Comparison of ENCODE assay signal across 15 cellular contexts in genomic region chr2:158993030-158993429, GRCh38. TPM values are rescaled to one million over a fixed set of nuclear protein-coding genes. Genes with fewer than 3 reads are reported as not detected.
DNase-seq lines count a peak whose midpoint lies in the region; ATAC-seq, FAIRE-seq and TF ChIP-seq lines count a peak whose summit lies in the region.
"Had no signal": no experiment of that assay in that cellular context is flagged by ENCODE, and none has a peak within 500 bp of the region (broad histone marks: within the 10 kb centered on the region; RNA-seq: fewer than 3 reads in every experiment).

No MANE protein-coding gene starts in this region.

- dilution Hi-C loops in keratinocyte (cut with MboI; ENCODE audit: extremely low pct_ligation_motif_present, low sequenced_read_pairs) = no loop called here

- no peaks in the 10 kb centered on the region for H3K9me2 ChIP-seq in GM23248 (ENCODE audit: insufficient read depth)

- H3K27ac ChIP-seq in GM23248 (no peak overlapping the region), keratinocyte (ENCODE audit: control insufficient read depth, insufficient read depth, low read length) (peak overlapping the region; percentile 2)
- H3K27ac ChIP-seq: BLaER1 treated with 17β-estradiol and CSF1 and Interleukin-3, amounts not matched to agents 10 nM and 100 nM; HL-60 had no signal

- H3K36me3 ChIP-seq in GM23248 (ENCODE audit: low read depth) = no peaks in the 10 kb centered on the region
- H3K36me3 ChIP-seq in keratinocyte (ENCODE audit: control insufficient read depth in 2 of 2, extremely low read depth in 1 of 2, insufficient read depth in 2 of 2, low read length in 2 of 2) = peaks cover 0 to 5% of the 10 kb centered on the region in 2 experiments
- H3K36me3 ChIP-seq: BLaER1 treated with 17β-estradiol and CSF1 and Interleukin-3, amounts not matched to agents 10 nM and 100 nM had no signal

- TF ChIP-seq CTCF in LNCaP clone FGC (IDR thresholded peaks at IDR 0.05; ENCODE audit: control insufficient read depth, extremely low read depth, insufficient read depth) = no peak
- no peak for TF ChIP-seq CTCF in keratinocyte (optimal IDR thresholded peaks at IDR 0.05 in 1 of 3, IDR thresholded peaks at IDR 0.05 in 1 of 3, conservative IDR thresholded peaks at IDR 0.05 in 1 of 3; ENCODE audit: extremely low read depth in 1 of 3, insufficient read depth in 2 of 3, low read length in 3 of 3)

- H3K9me3 ChIP-seq in GM23248 (ENCODE audit: low read depth) (no peaks in the 10 kb centered on the region), keratinocyte (ENCODE audit: control insufficient read depth, low read depth, low read length) (no peaks in the 10 kb centered on the region)

- H3K4me2 ChIP-seq in GM23248 (ENCODE audit: unreplicated experiment) = peak overlapping the region; percentile 54
- H3K4me2 ChIP-seq in keratinocyte (ENCODE audit: control insufficient read depth, extremely low read depth, insufficient read depth, low read depth, low read length) = no peak overlapping the region
- H3K4me2 ChIP-seq: BLaER1 treated with 17β-estradiol and CSF1 and Interleukin-3, amounts not matched to agents 10 nM and 100 nM; GM23338 had no signal

- H3F3A ChIP-seq in GM23248 (ENCODE audit: insufficient read depth) = peaks cover 14% of the 10 kb centered on the region

- peaks cover 31 to 50% of the 10 kb centered on the region in 2 donors for H3K27me3 Mint-ChIP-seq in effector memory CD8-positive, alpha-beta T cell

- H3K9me3 Mint-ChIP-seq in effector memory CD8-positive, alpha-beta T cell = no peaks in the 10 kb centered on the region
- H3K9me3 Mint-ChIP-seq: CD4-positive, alpha-beta T cell; GM23338 had no signal

- DNase-seq in GM23248 (no peak), LNCaP clone FGC (ENCODE audit: low read depth) (peak; percentile 70), keratinocyte (ENCODE audit: low read depth, low spot score) (no peak)
- no peak for DNase-seq in effector memory CD8-positive, alpha-beta T cell
- DNase-seq: CD4-positive, alpha-beta T cell; DMS79; H7; KBM-7 had no signal

- ATAC-seq in GM19351 (IDR thresholded peaks at IDR 0.05; ENCODE audit: unreplicated experiment) (no peak), HG03280 (IDR thresholded peaks at IDR 0.05; ENCODE audit: unreplicated experiment) (no peak)
- no peak for ATAC-seq in effector memory CD8-positive, alpha-beta T cell (replicated peaks)
- ATAC-seq: GM12878, GM23338 had no signal

- FAIRE-seq in keratinocyte (lab: Jason Lieb, UNC) = no peak
- FAIRE-seq: GM12878, GM18507 had no signal

- H3K27ac Mint-ChIP-seq in effector memory CD8-positive, alpha-beta T cell = no peak overlapping the region
- H3K27ac Mint-ChIP-seq: CD4-positive, alpha-beta T cell; GM23338 had no signal

- H2AFZ ChIP-seq in GM23248 = no peak overlapping the region
- H2AFZ ChIP-seq in keratinocyte (ENCODE audit: control insufficient read depth, low read length) = no peak overlapping the region
- H2AFZ ChIP-seq: GM23338 had no signal

- H3K79me2 ChIP-seq in GM23248 (ENCODE audit: insufficient read depth) = peaks cover 89% of the 10 kb centered on the region
- H3K79me2 ChIP-seq in keratinocyte (ENCODE audit: control insufficient read depth, insufficient read depth, low read length) = peaks cover 80% of the 10 kb centered on the region

- H3K4me3 ChIP-seq in GM23248 (no peak overlapping the region), LNCaP clone FGC (ENCODE audit: low read depth, low read length) (0 out of 2 replicates have a peak overlapping the region, but pooled peaks have one; percentile 17), keratinocyte (ENCODE audit: control insufficient read depth in 2 of 3, extremely low read depth in 1 of 3, insufficient read depth in 2 of 3, low read depth in 1 of 3, low read length in 3 of 3) (no peak overlapping the region)
- H3K4me3 ChIP-seq: BLaER1 treated with 17β-estradiol and CSF1 and Interleukin-3, amounts not matched to agents 10 nM and 100 nM; GM12878; GM23338 had no signal

- no peak overlapping the region for H3K4me3 Mint-ChIP-seq in effector memory CD8-positive, alpha-beta T cell
- H3K4me3 Mint-ChIP-seq: CD4-positive, alpha-beta T cell; GM23338 had no signal

- H3K4me1 Mint-ChIP-seq in effector memory CD8-positive, alpha-beta T cell (ENCODE audit: low read depth in 2 of 2) = peaks cover 0 to 4% of the 10 kb centered on the region in 2 donors

- H3K9me1 ChIP-seq in keratinocyte (ENCODE audit: control insufficient read depth, extremely low read depth, insufficient read depth, low read length) = peaks cover 2% of the 10 kb centered on the region

- H3K27me3 ChIP-seq in GM23248 (replicated peaks; ENCODE audit: insufficient read depth) (no peaks in the 10 kb centered on the region), keratinocyte (ENCODE audit: control insufficient read depth, extremely low read depth, insufficient read depth, low read length) (no peaks in the 10 kb centered on the region)
- H3K27me3 ChIP-seq: BLaER1 treated with 17β-estradiol and CSF1 and Interleukin-3, amounts not matched to agents 10 nM and 100 nM had no signal

- H3K4me1 ChIP-seq in GM23248 (ENCODE audit: insufficient read depth) (peaks cover 49% of the 10 kb centered on the region), keratinocyte (ENCODE audit: control insufficient read depth, extremely low read depth, insufficient read depth, low read length) (peaks cover 65% of the 10 kb centered on the region)

- in situ Hi-C loops in GM23248 (cut with MboI) = no loop called here

- no peak overlapping the region for H3K9ac ChIP-seq in GM23248
- no peak overlapping the region for H3K9ac ChIP-seq in keratinocyte (ENCODE audit: control insufficient read depth, extremely low read depth, insufficient read depth, low read length)
- H3K9ac ChIP-seq: BLaER1 treated with 17β-estradiol and CSF1 and Interleukin-3, amounts not matched to agents 10 nM and 100 nM had no signal

- 95 to 99% methylated on average over 5 of the region's 5 CpGs for WGBS in GM23248 (ENCODE audit: low coverage in 1 of 2, low lambda C conversion rate in 2 of 2, missing lambda C conversion rate in 2 of 2), 2 experiments

- no peaks in the 10 kb centered on the region for H3K36me3 Mint-ChIP-seq in effector memory CD8-positive, alpha-beta T cell (ENCODE audit: insufficient read depth)

- H4K20me1 ChIP-seq in GM23248 (ENCODE audit: insufficient read depth) (0 out of 2 replicates have a peak, but pooled peaks cover 4% of the 10 kb centered on the region), keratinocyte (ENCODE audit: control insufficient read depth, extremely low read depth, insufficient read depth, low read length) (no peaks in the 10 kb centered on the region)
- H4K20me1 ChIP-seq: BLaER1 treated with 17β-estradiol and CSF1 and Interleukin-3, amounts not matched to agents 10 nM and 100 nM had no signal

RNA-seq across cellular contexts. Expression of gene TANC1, which starts 24.6 kb away (rescaled TPM):
- total RNA-seq in GM23248 (2014; rRNA removed; shearing (Covaris generic)) = 12.1 and 16.3 TPM in 2 replicates
- 7.6 and 8.2 TPM in 2 replicates for polyA plus RNA-seq in GM23248 (2016; fragmentation: Nextera tagmentation; extraction: Ambion mirVana)
- polyA plus RNA-seq in keratinocyte = 30.6 to 33.5 TPM (median 32.1 TPM) in 3 replicates
- polyA plus RNA-seq in keratinocyte (2011; ENCODE audit: low read depth) = 9.5 TPM
- polyA plus RNA-seq in keratinocyte (2011; cell fraction: cytosol; rRNA removed) = 15.8 and 21.1 TPM in 2 replicates
- 68.8 and 75.6 TPM in 2 replicates for polyA plus RNA-seq in keratinocyte (2011; cell fraction: nucleus; rRNA removed)
- polyA plus RNA-seq in keratinocyte (2012; ENCODE audit: low replicate concordance) = 17.3 and 21.0 TPM in 2 replicates
- polyA minus RNA-seq in keratinocyte = 47.9 to 95.9 TPM (median 87.9 TPM) in 3 replicates
- polyA minus RNA-seq in keratinocyte (2011; cell fraction: cytosol; rRNA and poly(A)+ RNA removed) = 38.4 TPM
- 94.2 and 157 TPM in 2 replicates for polyA minus RNA-seq in keratinocyte (2011; cell fraction: nucleus; rRNA and poly(A)+ RNA removed)
